Comparison of ENCODE assay signal across 16 cellular contexts in genomic region chr20:32661820-32662528, GRCh38. TPM values are rescaled to one million over a fixed set of nuclear protein-coding genes. Genes with fewer than 3 reads are reported as not detected.
DNase-seq lines count a peak whose midpoint lies in the region; TF ChIP-seq lines count a peak whose summit lies in the region.
"Had no signal": no experiment of that assay in that cellular context is flagged by ENCODE, and none has a peak within 500 bp of the region (broad histone marks: within the 10 kb centered on the region; RNA-seq: fewer than 3 reads in every experiment).

No MANE protein-coding gene starts in this region.

- no peaks in the 10 kb centered on the region for H3K9me3 Mint-ChIP-seq in neural progenitor cell
- H3K9me3 Mint-ChIP-seq in activated naive CD4-positive, alpha-beta T cell treated with anti-CD3 and anti-CD28 coated beads for 36 hours: peaks cover 14% of the 10 kb centered on the region

- peaks cover 14% of the 10 kb centered on the region for H3F3A ChIP-seq in neural progenitor cell (ENCODE audit: low read depth)

- no peak for TF ChIP-seq POLR2A in NB4 (IDR thresholded peaks at IDR 0.05; ENCODE audit: extremely low read depth, insufficient read length)

- peaks cover 4% of the 10 kb centered on the region for H3K27me3 Mint-ChIP-seq in neural progenitor cell (ENCODE audit: insufficient read depth, low read depth)
- H3K27me3 Mint-ChIP-seq in activated naive CD4-positive, alpha-beta T cell treated with anti-CD3 and anti-CD28 coated beads for 36 hours (ENCODE audit: low read depth): no peaks in the 10 kb centered on the region

- H3K4me2 ChIP-seq in neural progenitor cell: no peak overlapping the region

- in situ Hi-C loops in astrocyte of the spinal cord (cut with HindIII; ENCODE audit: low sequenced_read_pairs): no loop called here

- H3K4me3 ChIP-seq in NB4 (ENCODE audit: low read depth, low read length) (no peak overlapping the region), astrocyte of the spinal cord (ENCODE audit: low read depth, low read length) (no peak overlapping the region), neural progenitor cell (no peak overlapping the region)
- H3K4me3 ChIP-seq: GM23248 had no signal

- no peak overlapping the region for H3K27ac ChIP-seq in neural progenitor cell
- H3K27ac ChIP-seq: GM23248 had no signal

- H3K27me3 ChIP-seq in neural progenitor cell: no peaks in the 10 kb centered on the region

- intact Hi-C loops in activated naive CD4-positive, alpha-beta T cell treated with anti-CD3 and anti-CD28 coated beads for 36 hours (cut with micrococcal nuclease): no loop called here

- H2AFZ ChIP-seq in neural progenitor cell (replicated peaks): no peak overlapping the region
- H2AFZ ChIP-seq: GM23248 had no signal

- H3K4me3 Mint-ChIP-seq in neural progenitor cell: no peak overlapping the region
- H3K4me3 Mint-ChIP-seq in activated naive CD4-positive, alpha-beta T cell treated with anti-CD3 and anti-CD28 coated beads for 36 hours: no peak overlapping the region

- DNase-seq in NB4 (ENCODE audit: low read depth) (no peak), astrocyte of the spinal cord (ENCODE audit: low read depth, low spot score) (no peak), neural progenitor cell (ENCODE audit: low spot score) (no peak), SIG-M5 treated with dmso at 0.1 percent for 504 hours (lab: John Stamatoyannopoulos, UW; ENCODE audit: unreplicated experiment) (no peak), NOMO-1 treated with dmso at 0.1 percent for 144 hours (lab: John Stamatoyannopoulos, UW; ENCODE audit: unreplicated experiment) (no peak)
- no peak for DNase-seq in activated naive CD4-positive, alpha-beta T cell treated with anti-CD3 and anti-CD28 coated beads for 36 hours
- DNase-seq: C1 segment of cervical spinal cord; GM23248; IMR-90; NCI-H146; NCI-H2081 treated with DMSO at 0.1 percent for 48 hours; NCI-H226; NCI-H526 treated with DMSO at 0.1 percent for 48 hours; NK-92 treated with Interleukin-12 subunit alpha and Interleukin-12 subunit beta, amount 100 ng/mL, for 24 hours; Right ventricle myocardium superior had no signal

- no peaks in the 10 kb centered on the region for H3K79me2 ChIP-seq in neural progenitor cell (ENCODE audit: low read depth)

- H3K27ac Mint-ChIP-seq in neural progenitor cell: no peak overlapping the region
- H3K27ac Mint-ChIP-seq in activated naive CD4-positive, alpha-beta T cell treated with anti-CD3 and anti-CD28 coated beads for 36 hours: no peak overlapping the region

- peaks cover 8% of the 10 kb centered on the region for H3K4me1 ChIP-seq in neural progenitor cell

- H3K9me3 ChIP-seq in neural progenitor cell (ENCODE audit: low read depth): no peaks in the 10 kb centered on the region

- TF ChIP-seq CTCF in GM12872 (IDR thresholded peaks at IDR 0.05; ENCODE audit: insufficient read depth, low read depth, low read length) (0 out of 3 replicates have a peak, but pooled peaks have one; percentile 6), NB4 (IDR thresholded peaks at IDR 0.05; ENCODE audit: low read depth, low read length) (peak; percentile 22), astrocyte of the spinal cord (IDR thresholded peaks at IDR 0.05; ENCODE audit: low read depth, low read length) (peak; percentile 3), neural progenitor cell (IDR thresholded peaks at IDR 0.05) (peak; percentile 26)

- no peaks in the 10 kb centered on the region for H3K36me3 Mint-ChIP-seq in neural progenitor cell
- H3K36me3 Mint-ChIP-seq in activated naive CD4-positive, alpha-beta T cell treated with anti-CD3 and anti-CD28 coated beads for 36 hours (ENCODE audit: low read depth): peaks cover 4% of the 10 kb centered on the region

- H3K4me1 Mint-ChIP-seq in neural progenitor cell: peaks cover 5% of the 10 kb centered on the region
- peaks cover 3% of the 10 kb centered on the region for H3K4me1 Mint-ChIP-seq in activated naive CD4-positive, alpha-beta T cell treated with anti-CD3 and anti-CD28 coated beads for 36 hours (ENCODE audit: low read depth)

- H3K9ac ChIP-seq in neural progenitor cell: no peak overlapping the region
- H3K9ac ChIP-seq: GM23248 had no signal

- no peaks in the 10 kb centered on the region for H3K36me3 ChIP-seq in neural progenitor cell

- CTCF ChIA-PET in activated naive CD4-positive, alpha-beta T cell treated with anti-CD3 and anti-CD28 coated beads for 36 hours (lab: Charles Lee): interaction anchor here (0.6 to 1.8 kb wide), 6 partner anchors 9 to 251 kb away, joined by 3 to 11 read pairs (median 4); no protein-coding TSS in a partner anchor

- H4K20me1 ChIP-seq in neural progenitor cell (ENCODE audit: low read depth): no peaks in the 10 kb centered on the region

RNA-seq across cellular contexts. Expression of gene C20orf203, which starts 11.8 kb away (rescaled TPM):
- total RNA-seq in neural progenitor cell (ENCODE audit: low replicate concordance): 0.12 and 0.32 TPM in 2 replicates
- total RNA-seq in activated naive CD4-positive, alpha-beta T cell treated with anti-CD3 and anti-CD28 coated beads for 36 hours: under 1 TPM in 1 of 2 experiments, not detected in 1; 0.07 TPM
- total RNA-seq: GM23248, IMR-90, Right ventricle myocardium superior had no signal
